ENCODE assay signal across 27 cellular contexts in the genomic region with DNA sequence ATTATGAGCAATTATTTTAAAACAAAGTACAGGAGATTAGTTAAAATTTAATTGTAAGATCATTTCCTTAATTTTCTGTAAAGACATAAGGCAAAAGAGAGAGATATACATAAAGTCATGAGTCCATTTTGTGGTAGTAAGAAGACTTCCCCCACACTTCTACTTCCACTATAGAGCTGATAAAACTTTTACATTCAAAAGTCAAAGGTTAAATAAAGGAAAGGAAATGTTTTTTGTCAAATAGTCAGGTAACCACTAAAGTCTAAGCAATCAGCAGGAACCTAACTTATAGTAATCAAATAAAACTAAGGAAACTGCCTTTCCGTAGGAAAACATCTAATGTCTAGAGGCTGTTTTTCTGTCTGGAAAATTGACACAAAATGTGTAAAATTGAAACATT.
A peak's percentile ranks its signal among the peaks of the same experiment; 100 is the strongest.
DNase-seq lines count a peak whose midpoint lies in the region; ATAC-seq, FAIRE-seq and TF ChIP-seq lines count a peak whose summit lies in the region.
"Had no signal": no experiment of that assay in that cellular context is flagged by ENCODE, and none has a peak within 500 bp of the region (broad histone marks: within the 10 kb centered on the region; RNA-seq: fewer than 3 reads in every experiment).

No MANE protein-coding gene starts in this region.

- no peaks in the 10 kb centered on the region for H4K20me1 ChIP-seq in K562 (replicated peaks; ENCODE audit: control insufficient read depth, insufficient read depth, low read length)

- no peaks in the 10 kb centered on the region for H3K4me1 ChIP-seq in HEK293 (ENCODE audit: control insufficient read depth, insufficient read depth, low read length)
- no peaks in the 10 kb centered on the region for H3K4me1 ChIP-seq in K562 (replicated peaks in 1 of 2; ENCODE audit: control insufficient read depth in 2 of 2, insufficient read depth in 2 of 2, low read length in 2 of 2)
- H3K4me1 ChIP-seq: Caco-2 had no signal

- intact Hi-C loops in K562 (cut with micrococcal nuclease) (no loop called here), left colon (cut with DNase I, micrococcal nuclease) (no loop called here)

- TF ChIP-seq RAD21 in K562 (CRISPR knock-in tag; conservative IDR thresholded peaks at IDR 0.05 in 1 of 2, IDR thresholded peaks at IDR 0.05 in 1 of 2), result no peak

- H3K4me3 ChIP-seq in HEK293 (ENCODE audit: low read depth, low read length), result no peak overlapping the region
- no peak overlapping the region for H3K4me3 ChIP-seq in K562
- H3K4me3 ChIP-seq: PC-9 had no signal

- H3K27me3 Mint-ChIP-seq in HFFc6 (ENCODE audit: insufficient read depth), result no peaks in the 10 kb centered on the region
- H3K27me3 Mint-ChIP-seq: CD4-positive, alpha-beta memory T cell had no signal

- no peak overlapping the region for H3K9ac ChIP-seq in K562 (ENCODE audit: insufficient read depth in 1 of 2, low read depth in 2 of 2, low read length in 2 of 2)

- H3K27ac ChIP-seq in HEK293 (ENCODE audit: extremely low read depth, low read depth, low read length), result no peak overlapping the region
- peak overlapping the region; percentile 14; the same call in 1 of the 3 replicates for H3K27ac ChIP-seq in K562 (ENCODE audit: extremely low read depth, low read depth, low read length)
- H3K27ac ChIP-seq: PC-9, RWPE1 had no signal

- H3K4me3 Mint-ChIP-seq in HFFc6, result no peak overlapping the region

- ATAC-seq in K562 (peak; percentile 25; the same call in 1 of the 3 replicates), left colon (peak; percentile 22), GM18511 (IDR thresholded peaks at IDR 0.05; ENCODE audit: unreplicated experiment) (no peak), HG03571 (IDR thresholded peaks at IDR 0.05; ENCODE audit: unreplicated experiment) (no peak)
- ATAC-seq: HCT116 had no signal

- no peaks in the 10 kb centered on the region for H3K9me1 ChIP-seq in K562 (ENCODE audit: control insufficient read depth, insufficient read depth, low read length)

- CTCF ChIA-PET in HEK293 (lab: Yijun Ruan, JAX) (interaction anchor here (1.2 kb wide), 1 partner anchor 204 kb away, joined by 3 read pairs; no protein-coding TSS in a partner anchor), K562 (lab: Yijun Ruan, JAX; ENCODE audit: low intra/inter-chr PET ratio) (no interaction called here)

- H3K4me2 ChIP-seq in K562 (ENCODE audit: insufficient read depth, low read length), result no peak overlapping the region
- H3K4me2 ChIP-seq: PC-9 had no signal

- 88% methylated on average over 1 of the region's 1 CpG for WGBS in K562 (ENCODE audit: insufficient coverage, low coverage, missing lambda C conversion rate)

- no peak for TF ChIP-seq EP300 in K562 (IDR thresholded peaks at IDR 0.05; ENCODE audit: low read length)

- TF ChIP-seq CTCF in HEK293 (tag by site-specific recombination; IDR thresholded peaks at IDR 0.05), result no peak
- no peak for TF ChIP-seq CTCF in K562 (IDR thresholded peaks at IDR 0.05 in 2 of 3, conservative IDR thresholded peaks at IDR 0.05 in 1 of 3; ENCODE audit: insufficient read depth in 2 of 3, low read depth in 1 of 3, low read length in 3 of 3)
- no peak for TF ChIP-seq CTCF in HFFc6 (IDR thresholded peaks at IDR 0.05)

- no peak for TF ChIP-seq POLR2A in K562 (conservative IDR thresholded peaks at IDR 0.05)

- in situ Hi-C loops in K562 (cut with MboI), result no loop called here

- no peaks in the 10 kb centered on the region for H3K36me3 ChIP-seq in HEK293 (ENCODE audit: control insufficient read depth in 2 of 2, insufficient read depth in 1 of 2, low read length in 2 of 2)
- no peaks in the 10 kb centered on the region for H3K36me3 ChIP-seq in K562 (ENCODE audit: control insufficient read depth, insufficient read depth, low read length)

- no peak overlapping the region for H3K27ac Mint-ChIP-seq in HFFc6
- H3K27ac Mint-ChIP-seq: CD4-positive, alpha-beta memory T cell had no signal

- no peaks in the 10 kb centered on the region for H3K9me3 ChIP-seq in HEK293 (ENCODE audit: control insufficient read depth, insufficient read depth, low read depth, low read length)
- H3K9me3 ChIP-seq in K562 (replicated peaks; ENCODE audit: control insufficient read depth, insufficient read depth, low read depth, low read length), result no peaks in the 10 kb centered on the region
- H3K9me3 ChIP-seq: Caco-2 had no signal

- H3K9me3 Mint-ChIP-seq in HFFc6, result no peaks in the 10 kb centered on the region
- H3K9me3 Mint-ChIP-seq: CD4-positive, alpha-beta memory T cell had no signal

- H2AFZ ChIP-seq in K562 (ENCODE audit: low read depth, low read length), result no peak overlapping the region
- H2AFZ ChIP-seq: PC-9 had no signal

- POLR2A ChIA-PET in HEK293 (lab: Yijun Ruan, JAX) (no interaction called here), K562 (lab: Yijun Ruan, JAX) (no interaction called here)

- no peaks in the 10 kb centered on the region for H3K36me3 Mint-ChIP-seq in HFFc6 (ENCODE audit: low read depth)

- no TSS peak for BruUV-seq in K562 (replicated peaks; lab: Mats Ljungman, UMichigan)

- peaks cover 19% of the 10 kb centered on the region for H3K4me1 Mint-ChIP-seq in HFFc6 (ENCODE audit: low read depth)

- H3K79me2 ChIP-seq in K562 (ENCODE audit: control insufficient read depth, insufficient read depth, low read length), result no peaks in the 10 kb centered on the region

- H3K27me3 ChIP-seq in K562 (ENCODE audit: control insufficient read depth in 2 of 2, insufficient read depth in 2 of 2, low read length in 2 of 2), result no peaks in the 10 kb centered on the region

- FAIRE-seq in K562 (lab: Jason Lieb, UNC), result peak; percentile 6
- FAIRE-seq: GM12892, GM19239, HTR-8/SVneo had no signal

- DNase-seq in K562 (ENCODE audit: extremely low read depth in 1 of 4, low spot score in 3 of 4) (no peak), left colon (no peak), HFFc6 (no peak), activated gamma-delta T cell treated with Interleukin-2 at 50 U/mL for 16 hours (no peak)
- DNase-seq: C1 segment of cervical spinal cord; Caco-2; CD4-positive, alpha-beta memory T cell; DMS 273 treated with DMSO at 0.1 percent for 48 hours; DMS79 treated with DMSO at 0.1 percent for 48 hours; GF-D8; KBM-7; MM.1S; NCI-H2029 treated with DMSO at 0.1 percent for 48 hours; NCI-H446 treated with DMSO at 0.1 percent for 48 hours; NCI-H526; NCI-H82; NK-92 treated with Interleukin-12 subunit alpha and Interleukin-12 subunit beta, amount 100 ng/mL, for 24 hours; PC-9; SHP77 had no signal

TF ChIP-seq in HEK293, 187 proteins besides CTCF, POLR2A, EP300 and RAD21:
- TF ChIP-seq ZNF530 (tag by site-specific recombination; IDR thresholded peaks at IDR 0.05; ENCODE audit: low read depth), result no peak
- TF ChIP-seq ZNF585B (tag by site-specific recombination; IDR thresholded peaks at IDR 0.05), result no peak
- TF ChIP-seq ZNF837 (tag by site-specific recombination; IDR thresholded peaks at IDR 0.05), result no peak
- peak; percentile 55; the same call in 1 of the 2 replicates for TF ChIP-seq PRDM6 (tag by site-specific recombination; IDR thresholded peaks at IDR 0.05)
- no peak for TF ChIP-seq ZNF596 (tag by site-specific recombination; IDR thresholded peaks at IDR 0.05)
- TF ChIP-seq ZNF48 (tag by site-specific recombination; IDR thresholded peaks at IDR 0.05), result no peak

TF ChIP-seq in K562, 482 proteins besides CTCF, POLR2A, EP300 and RAD21 (continues in another document):
- no peak for TF ChIP-seq RFX5 (IDR thresholded peaks at IDR 0.05; ENCODE audit: low read depth, low read length)

Comparison
In these comparisons a context has a peak if more than half of its experiments do, and no peak if none do; other contexts are left out.
1. ATAC-seq: peak in K562 (single experiment) and left colon (single experiment); none in GM18511 (single experiment) and HG03571 (single experiment).